In genomic region chr11:103929168-103929903, GRCh38 we compare ENCODE assay signal across 14 cellular contexts.
DNase-seq lines count a peak whose midpoint lies in the region; ATAC-seq lines count a peak whose summit lies in the region.
"Had no signal": no experiment of that assay in that cellular context is flagged by ENCODE, and none has a peak within 500 bp of the region (broad histone marks: within the 10 kb centered on the region; RNA-seq: fewer than 3 reads in every experiment).

No MANE protein-coding gene starts in this region.

- peak; percentile 95 for ATAC-seq in GM18868 (IDR thresholded peaks at IDR 0.05; ENCODE audit: unreplicated experiment)
- peak; percentile 97 for ATAC-seq in GM21717 (IDR thresholded peaks at IDR 0.05; ENCODE audit: unreplicated experiment)
- peak; percentile 95 for ATAC-seq in HG03196 (IDR thresholded peaks at IDR 0.05; ENCODE audit: unreplicated experiment)
- ATAC-seq in stimulated activated naive CD8-positive, alpha-beta T cell treated with anti-CD3 and anti-CD28 coated beads, Interleukin-15, amount 100 ng/mL, for 72 hours, result no peak
- ATAC-seq in esophagus mucosa, result no peak
- ATAC-seq: sciatic nerve had no signal

- H3K36me3 ChIP-seq in mesodermal cell (ENCODE audit: control insufficient read depth, insufficient read depth, low read length), result no peaks in the 10 kb centered on the region
- H3K36me3 ChIP-seq: brain microvascular endothelial cell had no signal

- no peak overlapping the region for H3K27ac Mint-ChIP-seq in stimulated activated naive CD8-positive, alpha-beta T cell treated with anti-CD3 and anti-CD28 coated beads, Interleukin-15, amount 100 ng/mL, for 72 hours
- H3K27ac Mint-ChIP-seq: HFFc6 had no signal

- H3K4me3 ChIP-seq in mesodermal cell (ENCODE audit: extremely low read depth, insufficient read depth, low read length, poor library complexity, severe bottlenecking), result no peak overlapping the region
- H3K4me3 ChIP-seq: SK-N-MC had no signal

- H3K4me3 Mint-ChIP-seq in stimulated activated naive CD8-positive, alpha-beta T cell treated with anti-CD3 and anti-CD28 coated beads, Interleukin-15, amount 100 ng/mL, for 72 hours, result no peak overlapping the region
- H3K4me3 Mint-ChIP-seq: HFFc6 had no signal

- H3K4me1 ChIP-seq in mesodermal cell (ENCODE audit: control insufficient read depth, insufficient read depth, low read length, poor library complexity, severe bottlenecking), result peaks cover 9% of the 10 kb centered on the region

- no peaks in the 10 kb centered on the region for H3K27me3 Mint-ChIP-seq in stimulated activated naive CD8-positive, alpha-beta T cell treated with anti-CD3 and anti-CD28 coated beads, Interleukin-15, amount 100 ng/mL, for 72 hours

- H3K9me3 Mint-ChIP-seq in stimulated activated naive CD8-positive, alpha-beta T cell treated with anti-CD3 and anti-CD28 coated beads, Interleukin-15, amount 100 ng/mL, for 72 hours, result peaks cover 0 to 2% of the 10 kb centered on the region in 2 donors
- H3K9me3 Mint-ChIP-seq: HFFc6 had no signal

- peak overlapping the region; percentile 29 for H3K27ac ChIP-seq in mesodermal cell (ENCODE audit: low read depth, low read length, severe bottlenecking)
- no peak overlapping the region for H3K27ac ChIP-seq in substantia nigra (ENCODE audit: low read depth, low read length, poor library complexity, severe bottlenecking)
- H3K27ac ChIP-seq: brain microvascular endothelial cell, SK-N-MC had no signal

- H3K9me3 ChIP-seq in mesodermal cell (ENCODE audit: control insufficient read depth, low read length), result no peaks in the 10 kb centered on the region

- DNase-seq in stimulated activated naive CD8-positive, alpha-beta T cell treated with anti-CD3 and anti-CD28 coated beads, Interleukin-15, amount 100 ng/mL, for 72 hours, result no peak
- no peak for DNase-seq in NCI-H748 treated with DMSO at 0.1 percent for 48 hours (lab: John Stamatoyannopoulos, UW)
- no peak for DNase-seq in substantia nigra (lab: John Stamatoyannopoulos, UW)
- DNase-seq: activated CD8-positive, alpha-beta memory T cell treated with anti-CD3 and anti-CD28 coated beads, Interleukin-2, amount 50 U/mL, for 4 hours; brain microvascular endothelial cell; HFFc6; NCI-H2107 had no signal

- H3K4me1 Mint-ChIP-seq in stimulated activated naive CD8-positive, alpha-beta T cell treated with anti-CD3 and anti-CD28 coated beads, Interleukin-15, amount 100 ng/mL, for 72 hours, result no peaks in the 10 kb centered on the region

- WGBS in mesodermal cell (ENCODE audit: insufficient coverage in 2 of 2), 2 experiments, result 85 to 89% methylated on average over 3 of the region's 3 CpGs

Comparison
In these comparisons a context has a peak if more than half of its experiments do, and no peak if none do; other contexts are left out.
1. ATAC-seq: peak in GM18868 (single experiment), GM21717 (single experiment) and HG03196 (single experiment); none in stimulated activated naive CD8-positive, alpha-beta T cell treated with anti-CD3 and anti-CD28 coated beads, Interleukin-15, amount 100 ng/mL, for 72 hours (single experiment) and esophagus mucosa (single experiment).